ENCODE assay signal across 18 cellular contexts in the genomic region with DNA sequence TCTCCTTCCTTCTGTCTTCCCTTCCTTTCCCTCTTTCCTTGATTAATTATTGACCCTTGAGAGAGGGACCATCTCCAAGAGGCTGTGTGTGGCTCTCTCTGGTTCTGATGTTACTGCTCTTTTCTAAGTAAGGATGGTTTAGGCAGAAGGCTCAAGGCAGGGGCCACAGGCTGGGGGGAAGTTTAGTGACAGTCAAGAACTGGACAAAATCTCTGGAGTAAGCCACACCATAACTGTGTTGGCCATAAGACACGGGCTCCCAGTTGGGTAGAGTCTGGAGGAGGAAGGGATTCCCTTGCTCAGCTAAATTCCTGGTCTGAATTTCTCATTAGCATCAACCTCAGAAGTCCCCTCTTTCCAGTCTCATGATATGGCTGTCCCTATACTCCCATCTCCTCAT.
DNase-seq lines count a peak whose midpoint lies in the region; TF ChIP-seq lines count a peak whose summit lies in the region.
"Had no signal": no experiment of that assay in that cellular context is flagged by ENCODE, and none has a peak within 500 bp of the region (broad histone marks: within the 10 kb centered on the region; RNA-seq: fewer than 3 reads in every experiment).

No MANE protein-coding gene starts in this region.

- H3K4me3 Mint-ChIP-seq in chondrocyte (ENCODE audit: unreplicated experiment) (no peak overlapping the region), osteocyte (ENCODE audit: unreplicated experiment) (no peak overlapping the region)
- H3K4me3 Mint-ChIP-seq in activated naive CD4-positive, alpha-beta T cell treated with anti-CD3 and anti-CD28 coated beads, Interleukin-2, amount 10 ng/mL, durations not matched to agents 7 days and 5 days = no peak overlapping the region
- H3K4me3 Mint-ChIP-seq: CD4-positive, alpha-beta memory T cell; IgD-negative memory B cell had no signal

- H3K27ac Mint-ChIP-seq in chondrocyte (ENCODE audit: unreplicated experiment) (no peak overlapping the region), osteocyte (ENCODE audit: unreplicated experiment) (no peak overlapping the region)
- H3K27ac Mint-ChIP-seq in activated naive CD4-positive, alpha-beta T cell treated with anti-CD3 and anti-CD28 coated beads, Interleukin-2, amount 10 ng/mL, durations not matched to agents 7 days and 5 days = no peak overlapping the region
- H3K27ac Mint-ChIP-seq: CD4-positive, alpha-beta memory T cell; IgD-negative memory B cell had no signal

- H3K9ac ChIP-seq in colonic mucosa (ENCODE audit: low read depth in 2 of 2, low read length in 2 of 2) = no peak overlapping the region
- H3K9ac ChIP-seq: GM23248 had no signal

- H3K36me3 ChIP-seq in colonic mucosa = no peaks in the 10 kb centered on the region
- H3K36me3 ChIP-seq: BE2C had no signal

- CTCF ChIA-PET in activated naive CD4-positive, alpha-beta T cell treated with anti-CD3 and anti-CD28 coated beads, Interleukin-2, amount 10 ng/mL, durations not matched to agents 7 days and 5 days (lab: Charles Lee) = no interaction called here

- H3K4me1 ChIP-seq in colonic mucosa = no peaks in the 10 kb centered on the region
- H3K4me1 ChIP-seq: A549 had no signal

- H3K27me3 Mint-ChIP-seq in chondrocyte (ENCODE audit: low read depth) = peaks cover 14% of the 10 kb centered on the region
- H3K27me3 Mint-ChIP-seq in osteocyte (ENCODE audit: unreplicated experiment) = peaks cover 9% of the 10 kb centered on the region
- H3K27me3 Mint-ChIP-seq in activated naive CD4-positive, alpha-beta T cell treated with anti-CD3 and anti-CD28 coated beads, Interleukin-2, amount 10 ng/mL, durations not matched to agents 7 days and 5 days = peaks cover 13% of the 10 kb centered on the region

- H3K4me3 ChIP-seq in colonic mucosa = no peak overlapping the region
- H3K4me3 ChIP-seq: A549, GM23248 had no signal

- H3K27me3 ChIP-seq in colonic mucosa = no peaks in the 10 kb centered on the region
- H3K27me3 ChIP-seq: BE2C had no signal

- no peaks in the 10 kb centered on the region for H3K9me3 ChIP-seq in colonic mucosa
- H3K9me3 ChIP-seq: A549, BE2C had no signal

- DNase-seq in chondrocyte (ENCODE audit: low spot score) = peak; percentile 35
- DNase-seq in colonic mucosa = peak; percentile 8
- DNase-seq in islet precursor cell = peak; percentile 41
- DNase-seq in osteocyte (ENCODE audit: extremely low spot score, unreplicated experiment) = peak; percentile 48
- no peak for DNase-seq in GM13976 (ENCODE audit: low spot score)
- DNase-seq in activated CD4-positive, CD25-positive, alpha-beta regulatory T cell (lab: John Stamatoyannopoulos, UW) = no peak
- no peak for DNase-seq in RKO (ENCODE audit: low spot score)
- no peak for DNase-seq in activated naive CD4-positive, alpha-beta T cell treated with anti-CD3 and anti-CD28 coated beads, Interleukin-2, amount 10 ng/mL, durations not matched to agents 7 days and 5 days
- DNase-seq: BE2C; CD4-positive, alpha-beta memory T cell; DMS153; DMS79 treated with DMSO at 0.1 percent for 48 hours; EL; GM23248; H7 had no signal

- H3K36me3 Mint-ChIP-seq in chondrocyte (ENCODE audit: low read depth) (no peaks in the 10 kb centered on the region), osteocyte (ENCODE audit: unreplicated experiment) (no peaks in the 10 kb centered on the region)
- H3K36me3 Mint-ChIP-seq in activated naive CD4-positive, alpha-beta T cell treated with anti-CD3 and anti-CD28 coated beads, Interleukin-2, amount 10 ng/mL, durations not matched to agents 7 days and 5 days = no peaks in the 10 kb centered on the region
- H3K36me3 Mint-ChIP-seq: CD4-positive, alpha-beta memory T cell; IgD-negative memory B cell had no signal

- intact Hi-C loops in colonic mucosa (cut with DNase I) = no loop called here

- in situ Hi-C loops in GM13976 (cut with MboI; ENCODE audit: low sequenced_read_pairs, unreplicated experiment) = no loop called here

- H3K4me1 Mint-ChIP-seq in chondrocyte (ENCODE audit: low read depth) = no peaks in the 10 kb centered on the region
- no peaks in the 10 kb centered on the region for H3K4me1 Mint-ChIP-seq in osteocyte (ENCODE audit: unreplicated experiment)
- H3K4me1 Mint-ChIP-seq in activated naive CD4-positive, alpha-beta T cell treated with anti-CD3 and anti-CD28 coated beads, Interleukin-2, amount 10 ng/mL, durations not matched to agents 7 days and 5 days = no peaks in the 10 kb centered on the region
- H3K4me1 Mint-ChIP-seq: IgD-negative memory B cell had no signal

- H3K27ac ChIP-seq in colonic mucosa = no peak overlapping the region
- H3K27ac ChIP-seq: A549, C4-2B, GM23248 had no signal

- TF ChIP-seq CTCF in chondrocyte (IDR thresholded peaks at IDR 0.05) = no peak
- TF ChIP-seq CTCF in colonic mucosa (IDR thresholded peaks at IDR 0.05) = no peak
- no peak for TF ChIP-seq CTCF in osteocyte (IDR thresholded peaks at IDR 0.05)
- no peak for TF ChIP-seq CTCF in GM13976 (IDR thresholded peaks at IDR 0.05; ENCODE audit: borderline replicate concordance, control extremely low read depth, extremely low read depth, insufficient read depth, missing control alignments)

- H3K9me3 Mint-ChIP-seq in chondrocyte (ENCODE audit: low read depth) (no peaks in the 10 kb centered on the region), osteocyte (ENCODE audit: unreplicated experiment) (no peaks in the 10 kb centered on the region)
- no peaks in the 10 kb centered on the region for H3K9me3 Mint-ChIP-seq in activated naive CD4-positive, alpha-beta T cell treated with anti-CD3 and anti-CD28 coated beads, Interleukin-2, amount 10 ng/mL, durations not matched to agents 7 days and 5 days
- H3K9me3 Mint-ChIP-seq: CD4-positive, alpha-beta memory T cell had no signal

Comparison
In these comparisons a context has a peak if more than half of its experiments do, and no peak if none do; other contexts are left out.
1. DNase-seq: peak in chondrocyte (single experiment), colonic mucosa (single experiment), islet precursor cell (single experiment) and osteocyte (single experiment); none in GM13976 (single experiment), activated CD4-positive, CD25-positive, alpha-beta regulatory T cell (0 of 4), RKO (single experiment) and activated naive CD4-positive, alpha-beta T cell treated with anti-CD3 and anti-CD28 coated beads, Interleukin-2, amount 10 ng/mL, durations not matched to agents 7 days and 5 days (single experiment).